ENCODE assay signal across 9 cellular contexts in the genomic region with DNA sequence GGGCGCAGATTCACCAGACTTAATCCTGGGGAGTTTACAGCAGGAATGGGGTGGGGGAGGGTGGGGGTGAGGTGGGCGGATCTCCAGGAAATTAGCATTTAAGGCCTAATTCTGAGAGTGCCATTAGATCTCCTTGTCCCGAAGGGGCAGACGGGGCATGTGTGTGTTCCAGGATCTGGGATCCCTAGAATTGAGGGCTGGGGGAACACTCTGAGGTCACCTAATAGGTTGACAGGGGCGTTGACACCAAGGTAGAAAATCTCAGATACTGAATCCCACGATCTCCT. TPM values are rescaled to one million over a fixed set of nuclear protein-coding genes. Genes with fewer than 3 reads are reported as not detected.
DNase-seq lines count a peak whose midpoint lies in the region; ATAC-seq, FAIRE-seq and TF ChIP-seq lines count a peak whose summit lies in the region.
"Had no signal": no experiment of that assay in that cellular context is flagged by ENCODE, and none has a peak within 500 bp of the region (broad histone marks: within the 10 kb centered on the region; RNA-seq: fewer than 3 reads in every experiment).

No MANE protein-coding gene starts in this region.

- H3K27me3 ChIP-seq in liver (ENCODE audit: control insufficient read depth in 4 of 4, insufficient read depth in 4 of 4, low read length in 3 of 4) (no peaks in the 10 kb centered on the region), HepG2 (ENCODE audit: control insufficient read depth in 1 of 2, insufficient read depth in 2 of 2, low read length in 2 of 2) (no peaks in the 10 kb centered on the region), muscle layer of colon (ENCODE audit: control insufficient read depth in 1 of 2, insufficient read depth in 2 of 2, low read length in 2 of 2) (no peaks in the 10 kb centered on the region), uterus (no peaks in the 10 kb centered on the region)

- peaks cover 2% of the 10 kb centered on the region for H3K27me3 Mint-ChIP-seq in central memory CD8-positive, alpha-beta T cell

- H3K27ac ChIP-seq in liver (ENCODE audit: low read depth in 1 of 2, low read length in 2 of 2) (peak overlapping the region; percentile 42 to 83), HepG2 (ENCODE audit: extremely low read length, insufficient read depth, low read length) (no peak overlapping the region), muscle layer of colon (ENCODE audit: low read depth, low read length) (peak overlapping the region; percentile 72), uterus (peak overlapping the region; percentile 85 to 86)

- no peaks in the 10 kb centered on the region for H3K9me3 ChIP-seq in liver (ENCODE audit: control insufficient read depth in 4 of 4, low read length in 3 of 4)
- no peaks in the 10 kb centered on the region for H3K9me3 ChIP-seq in HepG2 (ENCODE audit: low read length)
- no peaks in the 10 kb centered on the region for H3K9me3 ChIP-seq in muscle layer of colon (ENCODE audit: low read length)
- H3K9me3 ChIP-seq in uterus = no peaks in the 10 kb centered on the region

- no peaks in the 10 kb centered on the region for H3K9me3 Mint-ChIP-seq in central memory CD8-positive, alpha-beta T cell

- TF ChIP-seq EP300 in HepG2 (IDR thresholded peaks at IDR 0.05; ENCODE audit: low read depth in 2 of 2, low read length in 2 of 2) (no peak), HepG2 (CRISPR knock-in tag; IDR thresholded peaks at IDR 0.05; ENCODE audit: borderline replicate concordance) (no peak)

- 65% methylated on average over 6 of the region's 6 CpGs for WGBS in liver
- WGBS in HepG2 (ENCODE audit: low lambda C conversion rate) = 97% methylated on average over 5 of the region's 6 CpGs

- no peaks in the 10 kb centered on the region for H4K20me1 ChIP-seq in HepG2 (ENCODE audit: insufficient read depth, low read length)

- POLR2A ChIA-PET in HepG2 (lab: Yijun Ruan, JAX) = interaction anchor here (0.7 to 2.4 kb wide), 6 partner anchors 9 to 53 kb away, joined by 4 to 13 read pairs (median 6); a partner anchor contains a TSS

- intact Hi-C loops in HepG2 (cut with micrococcal nuclease; ENCODE audit: unreplicated experiment) = no loop called here
- intact Hi-C loops in uterus (cut with DNase I; ENCODE audit: low total_unique reads) = no loop called here

- peak overlapping the region in 1 of 3 donors; percentile 34 for H3K4me3 ChIP-seq in liver (ENCODE audit: low read depth in 1 of 3, low read length in 3 of 3)
- H3K4me3 ChIP-seq in HepG2 (replicated peaks in 1 of 3; ENCODE audit: insufficient read depth in 1 of 3, low read depth in 2 of 3, low read length in 3 of 3) = no peak overlapping the region
- H3K4me3 ChIP-seq in muscle layer of colon (ENCODE audit: low read depth in 1 of 2, low read length in 2 of 2) = peak overlapping the region; percentile 32 to 61
- peak overlapping the region; percentile 31 to 37 for H3K4me3 ChIP-seq in uterus

- H3K9ac ChIP-seq in liver (ENCODE audit: low read depth in 1 of 2, low read length in 2 of 2) (peak overlapping the region in 1 of 2 donors; percentile 63), HepG2 (ENCODE audit: insufficient read depth, low read depth, low read length) (no peak overlapping the region), muscle layer of colon (ENCODE audit: low read length) (no peak overlapping the region)

- H3K36me3 ChIP-seq in liver (ENCODE audit: control insufficient read depth in 4 of 4, insufficient read depth in 3 of 4, low read depth in 1 of 4, low read length in 3 of 4) (no peaks in the 10 kb centered on the region), HepG2 (replicated peaks in 1 of 2; ENCODE audit: control insufficient read depth in 1 of 2, insufficient read depth in 2 of 2, low read length in 2 of 2) (no peaks in the 10 kb centered on the region), muscle layer of colon (ENCODE audit: insufficient read depth, low read length) (no peaks in the 10 kb centered on the region), uterus (no peaks in the 10 kb centered on the region)

- H2AFZ ChIP-seq in HepG2 (ENCODE audit: low read length) = no peak overlapping the region

- H3K79me2 ChIP-seq in HepG2 (ENCODE audit: insufficient read depth, low read length) = no peaks in the 10 kb centered on the region

- DNase-seq in HepG2 (ENCODE audit: low spot score) (no peak), uterus (no peak), NCI-H510A treated with DMSO at 0.1 percent for 48 hours (lab: John Stamatoyannopoulos, UW) (no peak), HT-29 (ENCODE audit: low spot score) (no peak)
- no peak for DNase-seq in central memory CD8-positive, alpha-beta T cell (ENCODE audit: low spot score in 2 of 2)
- DNase-seq: GF-D8 had no signal

- H3K36me3 Mint-ChIP-seq in central memory CD8-positive, alpha-beta T cell (ENCODE audit: insufficient read depth) = no peaks in the 10 kb centered on the region

- in situ Hi-C loops in HepG2 (cut with HindIII; ENCODE audit: extremely low pct_ligation_motif_present, low pct_unique_long_range_greater_than_20kb) = no loop called here

- H3K27ac Mint-ChIP-seq in central memory CD8-positive, alpha-beta T cell (ENCODE audit: low read depth) = no peak overlapping the region

- ATAC-seq in HepG2 (no peak), HG03025 (IDR thresholded peaks at IDR 0.05; ENCODE audit: low FRiP score, unreplicated experiment) (no peak)
- ATAC-seq in central memory CD8-positive, alpha-beta T cell (replicated peaks; ENCODE audit: extremely low read depth, poor library complexity, severe bottlenecking) = no peak

- no peak for TF ChIP-seq RAD21 in liver (IDR thresholded peaks at IDR 0.05)
- no peak for TF ChIP-seq RAD21 in HepG2 (CRISPR knock-in tag; IDR thresholded peaks at IDR 0.05)

- TF ChIP-seq CTCF in liver (IDR thresholded peaks at IDR 0.05; ENCODE audit: low read depth, low read length, missing input control) (no peak), HepG2 (CRISPR knock-in tag; IDR thresholded peaks at IDR 0.05) (no peak), uterus (IDR thresholded peaks at IDR 0.05) (no peak)

- H3K4me1 Mint-ChIP-seq in central memory CD8-positive, alpha-beta T cell = peaks cover 5% of the 10 kb centered on the region

- TF ChIP-seq POLR2A in HepG2 (IDR thresholded peaks at IDR 0.05; ENCODE audit: insufficient read depth in 1 of 2, low read depth in 2 of 2, low read length in 2 of 2) = no peak
- no peak for TF ChIP-seq POLR2A in uterus (IDR thresholded peaks at IDR 0.05)

- peaks cover 17 to 42% (median 27%) of the 10 kb centered on the region in 4 donors for H3K4me1 ChIP-seq in liver (ENCODE audit: control insufficient read depth in 4 of 4, insufficient read depth in 4 of 4, low read length in 3 of 4)
- H3K4me1 ChIP-seq in HepG2 (ENCODE audit: insufficient read depth, low read length) = peaks cover 58% of the 10 kb centered on the region
- H3K4me1 ChIP-seq in muscle layer of colon (ENCODE audit: insufficient read depth, low read length) = peaks cover 5% of the 10 kb centered on the region
- peaks cover 0 to 6% of the 10 kb centered on the region in 2 donors for H3K4me1 ChIP-seq in uterus

- FAIRE-seq in HepG2 (lab: Jason Lieb, UNC) = no peak

- H3K4me2 ChIP-seq in HepG2 (ENCODE audit: low read depth, low read length) = no peak overlapping the region; the same call in 1 of the 2 replicates

- CTCF ChIA-PET in HepG2 (lab: Yijun Ruan, JAX; ENCODE audit: low intra/inter-chr PET ratio, low total read pairs) = interaction anchor here (1.7 kb wide), 1 partner anchor 16 kb away, joined by 3 read pairs; a partner anchor contains a TSS

- no TSS peak for BruUV-seq in HepG2 (replicated peaks; lab: Mats Ljungman, UMichigan)

- peak overlapping the region; percentile 73 for H3K4me3 Mint-ChIP-seq in central memory CD8-positive, alpha-beta T cell

RNA-seq across cellular contexts. Expression of a gene that starts 9.4 kb away (rescaled TPM):
- total RNA-seq in liver (10 to 100 TPM; 48.6 to 53.0 TPM), HepG2 (2016; rRNA removed; fragmentation: Illumina TruSeq; extraction: Trizol) (43.7 and 69.6 TPM in 2 replicates), uterus (100 to 1,000 TPM in 3 of 4 donors, 10 to 100 TPM in 1; 73.5 to 374 (median 163) TPM)
- polyA plus RNA-seq in liver (10 to 100 TPM; 14.4 to 51.3 TPM), HepG2 (2011; rRNA removed) (61.4 and 68.6 TPM in 2 replicates)
- 115 and 125 TPM in 2 replicates for total RNA-seq in HepG2 (2016; cell fraction: cytosol; rRNA removed; fragmentation: Illumina TruSeq; extraction: Trizol; ENCODE audit: low read depth)
- total RNA-seq in HepG2 (2016; cell fraction: insoluble cytoplasmic fraction; rRNA removed; fragmentation: Illumina TruSeq; extraction: Trizol) = 33.6 and 74.6 TPM in 2 replicates
- 93.1 and 103 TPM in 2 replicates for total RNA-seq in HepG2 (2016; cell fraction: membrane; rRNA removed; fragmentation: Illumina TruSeq; extraction: Trizol)
- 48.0 and 55.0 TPM in 2 replicates for total RNA-seq in HepG2 (2016; cell fraction: nucleus; rRNA removed; fragmentation: Illumina TruSeq; extraction: Trizol)
- polyA plus RNA-seq in HepG2 (2011; cell fraction: cytosol; rRNA removed) = 64.7 and 70.1 TPM in 2 replicates
- 67.4 and 70.1 TPM in 2 replicates for polyA plus RNA-seq in HepG2 (2011; cell fraction: nucleus; rRNA removed)
- polyA plus RNA-seq in HepG2 (2012) = 41.3 and 63.8 TPM in 2 replicates
- polyA plus RNA-seq in HepG2 (2016; cell fraction: cytosol; fragmentation: Illumina TruSeq; extraction: Trizol; ENCODE audit: low read depth) = 21.4 and 23.9 TPM in 2 replicates
- polyA plus RNA-seq in HepG2 (2016; cell fraction: insoluble cytoplasmic fraction; fragmentation: Illumina TruSeq; extraction: Trizol; ENCODE audit: low read depth) = 33.0 and 43.1 TPM in 2 replicates
- 52.7 and 65.5 TPM in 2 replicates for polyA plus RNA-seq in HepG2 (2016; cell fraction: membrane; fragmentation: Illumina TruSeq; extraction: Trizol; ENCODE audit: low read depth)
- polyA plus RNA-seq in HepG2 (2016; cell fraction: nucleus; fragmentation: Illumina TruSeq; extraction: Trizol; ENCODE audit: insufficient read depth, low read depth) = 79.2 and 79.8 TPM in 2 replicates
- polyA minus RNA-seq in HepG2 (2011; rRNA and poly(A)+ RNA removed; ENCODE audit: low replicate concordance) = 43.5 and 157 TPM in 2 replicates
- 51.4 and 51.7 TPM in 2 replicates for polyA minus RNA-seq in HepG2 (2011; cell fraction: cytosol; rRNA and poly(A)+ RNA removed)
- 43.1 and 44.5 TPM in 2 replicates for polyA minus RNA-seq in HepG2 (2011; cell fraction: nucleus; rRNA and poly(A)+ RNA removed)
- total RNA-seq in HT-29 (2014; rRNA removed; shearing (Covaris generic)) = 230 and 236 TPM in 2 replicates

RNA-seq across cellular contexts. Expression of a gene that starts 15.8 kb away (rescaled TPM):
- total RNA-seq in liver (10 to 100 TPM; 10.5 to 17.2 TPM), HepG2 (2016; rRNA removed; fragmentation: Illumina TruSeq; extraction: Trizol) (5.4 and 16.6 TPM in 2 replicates), uterus (10 to 100 TPM in 3 of 4 donors, 1 to 10 TPM in 1; 9.0 to 36.9 (median 25.9) TPM)
- polyA plus RNA-seq in liver (1 to 10 TPM; 1.8 to 8.4 TPM), HepG2 (2011; rRNA removed) (8.7 and 13.9 TPM in 2 replicates)
- 4.7 and 5.6 TPM in 2 replicates for total RNA-seq in HepG2 (2016; cell fraction: cytosol; rRNA removed; fragmentation: Illumina TruSeq; extraction: Trizol; ENCODE audit: low read depth)
- total RNA-seq in HepG2 (2016; cell fraction: insoluble cytoplasmic fraction; rRNA removed; fragmentation: Illumina TruSeq; extraction: Trizol) = 5.6 and 18.2 TPM in 2 replicates
- total RNA-seq in HepG2 (2016; cell fraction: membrane; rRNA removed; fragmentation: Illumina TruSeq; extraction: Trizol) = 7.9 and 9.1 TPM in 2 replicates
- total RNA-seq in HepG2 (2016; cell fraction: nucleus; rRNA removed; fragmentation: Illumina TruSeq; extraction: Trizol) = 14.7 and 18.3 TPM in 2 replicates
- polyA plus RNA-seq in HepG2 (2011; cell fraction: cytosol; rRNA removed) = 6.6 and 7.9 TPM in 2 replicates
- 25.6 and 27.8 TPM in 2 replicates for polyA plus RNA-seq in HepG2 (2011; cell fraction: nucleus; rRNA removed)
- polyA plus RNA-seq in HepG2 (2012) = 6.2 and 8.0 TPM in 2 replicates
- 1.6 and 2.0 TPM in 2 replicates for polyA plus RNA-seq in HepG2 (2016; cell fraction: cytosol; fragmentation: Illumina TruSeq; extraction: Trizol; ENCODE audit: low read depth)
- 4.7 and 6.3 TPM in 2 replicates for polyA plus RNA-seq in HepG2 (2016; cell fraction: insoluble cytoplasmic fraction; fragmentation: Illumina TruSeq; extraction: Trizol; ENCODE audit: low read depth)
- 4.0 and 4.6 TPM in 2 replicates for polyA plus RNA-seq in HepG2 (2016; cell fraction: membrane; fragmentation: Illumina TruSeq; extraction: Trizol; ENCODE audit: low read depth)
- 31.8 and 35.4 TPM in 2 replicates for polyA plus RNA-seq in HepG2 (2016; cell fraction: nucleus; fragmentation: Illumina TruSeq; extraction: Trizol; ENCODE audit: insufficient read depth, low read depth)
- polyA minus RNA-seq in HepG2 (2011; rRNA and poly(A)+ RNA removed; ENCODE audit: low replicate concordance) = 12.3 and 25.2 TPM in 2 replicates
- 3.1 and 5.7 TPM in 2 replicates for polyA minus RNA-seq in HepG2 (2011; cell fraction: cytosol; rRNA and poly(A)+ RNA removed)
- polyA minus RNA-seq in HepG2 (2011; cell fraction: nucleus; rRNA and poly(A)+ RNA removed) = 4.0 and 6.5 TPM in 2 replicates
- 68.7 and 85.6 TPM in 2 replicates for total RNA-seq in HT-29 (2014; rRNA removed; shearing (Covaris generic))

RNA-seq across cellular contexts. Expression of a gene that starts 30.4 kb away (rescaled TPM):
- total RNA-seq in liver (10 to 100 TPM; 14.6 to 18.6 TPM), HepG2 (2016; rRNA removed; fragmentation: Illumina TruSeq; extraction: Trizol) (0.38 TPM in 1 of 2 replicates, not detected in the other), uterus (100 to 1,000 TPM in 1 of 4 donors, 10 to 100 TPM in 3; 26.2 to 105 (median 61.6) TPM)
- polyA plus RNA-seq in liver (10 to 100 TPM; 17.7 to 30.7 TPM), HepG2 (2011; rRNA removed) (0.30 and 0.34 TPM in 2 replicates)
- total RNA-seq in HepG2 (2016; cell fraction: cytosol; rRNA removed; fragmentation: Illumina TruSeq; extraction: Trizol; ENCODE audit: low read depth) = 0.61 and 0.71 TPM in 2 replicates
- 0.22 and 0.35 TPM in 2 replicates for total RNA-seq in HepG2 (2016; cell fraction: insoluble cytoplasmic fraction; rRNA removed; fragmentation: Illumina TruSeq; extraction: Trizol)
- 0.15 and 0.41 TPM in 2 replicates for total RNA-seq in HepG2 (2016; cell fraction: membrane; rRNA removed; fragmentation: Illumina TruSeq; extraction: Trizol)
- total RNA-seq in HepG2 (2016; cell fraction: nucleus; rRNA removed; fragmentation: Illumina TruSeq; extraction: Trizol) = 0.41 and 0.65 TPM in 2 replicates
- 0.13 and 0.21 TPM in 2 replicates for polyA plus RNA-seq in HepG2 (2011; cell fraction: cytosol; rRNA removed)
- polyA plus RNA-seq in HepG2 (2011; cell fraction: nucleus; rRNA removed) = 0.99 and 1.1 TPM in 2 replicates
- 0.24 and 0.55 TPM in 2 replicates for polyA plus RNA-seq in HepG2 (2012)
- 0.20 and 0.31 TPM in 2 replicates for polyA plus RNA-seq in HepG2 (2016; cell fraction: cytosol; fragmentation: Illumina TruSeq; extraction: Trizol; ENCODE audit: low read depth)
- polyA plus RNA-seq in HepG2 (2016; cell fraction: insoluble cytoplasmic fraction; fragmentation: Illumina TruSeq; extraction: Trizol; ENCODE audit: low read depth) = 0.19 and 0.32 TPM in 2 replicates
- polyA plus RNA-seq in HepG2 (2016; cell fraction: membrane; fragmentation: Illumina TruSeq; extraction: Trizol; ENCODE audit: low read depth) = 0.09 and 0.10 TPM in 2 replicates
- polyA plus RNA-seq in HepG2 (2016; cell fraction: nucleus; fragmentation: Illumina TruSeq; extraction: Trizol; ENCODE audit: insufficient read depth, low read depth) = 1.4 and 2.7 TPM in 2 replicates
- polyA minus RNA-seq in HepG2 (2011; rRNA and poly(A)+ RNA removed; ENCODE audit: low replicate concordance) = 0.32 and 43.8 TPM in 2 replicates
- 0.53 and 0.69 TPM in 2 replicates for polyA minus RNA-seq in HepG2 (2011; cell fraction: cytosol; rRNA and poly(A)+ RNA removed)
- 0.62 and 0.90 TPM in 2 replicates for polyA minus RNA-seq in HepG2 (2011; cell fraction: nucleus; rRNA and poly(A)+ RNA removed)
- 20.0 and 23.5 TPM in 2 replicates for total RNA-seq in HT-29 (2014; rRNA removed; shearing (Covaris generic))

RNA-seq across cellular contexts. Expression of a gene that starts 38.1 kb away (rescaled TPM):
- 10 to 100 TPM; 28.6 to 45.0 TPM for total RNA-seq in liver
- polyA plus RNA-seq in liver = 10 to 100 TPM; 27.2 to 32.1 TPM
- total RNA-seq in HepG2 (2016; rRNA removed; fragmentation: Illumina TruSeq; extraction: Trizol) = 79.1 and 106 TPM in 2 replicates
- 11.8 and 17.5 TPM in 2 replicates for total RNA-seq in HepG2 (2016; cell fraction: cytosol; rRNA removed; fragmentation: Illumina TruSeq; extraction: Trizol; ENCODE audit: low read depth)
- 56.7 and 113 TPM in 2 replicates for total RNA-seq in HepG2 (2016; cell fraction: insoluble cytoplasmic fraction; rRNA removed; fragmentation: Illumina TruSeq; extraction: Trizol)
- total RNA-seq in HepG2 (2016; cell fraction: membrane; rRNA removed; fragmentation: Illumina TruSeq; extraction: Trizol) = 21.7 and 29.6 TPM in 2 replicates
- 78.9 and 79.0 TPM in 2 replicates for total RNA-seq in HepG2 (2016; cell fraction: nucleus; rRNA removed; fragmentation: Illumina TruSeq; extraction: Trizol)
- 26.2 and 30.4 TPM in 2 replicates for polyA plus RNA-seq in HepG2 (2011; rRNA removed)
- polyA plus RNA-seq in HepG2 (2011; cell fraction: cytosol; rRNA removed) = 9.4 and 12.5 TPM in 2 replicates
- polyA plus RNA-seq in HepG2 (2011; cell fraction: nucleus; rRNA removed) = 220 and 271 TPM in 2 replicates
- 52.9 and 58.7 TPM in 2 replicates for polyA plus RNA-seq in HepG2 (2012)
- 12.1 and 13.2 TPM in 2 replicates for polyA plus RNA-seq in HepG2 (2016; cell fraction: cytosol; fragmentation: Illumina TruSeq; extraction: Trizol; ENCODE audit: low read depth)
- 72.8 and 96.9 TPM in 2 replicates for polyA plus RNA-seq in HepG2 (2016; cell fraction: insoluble cytoplasmic fraction; fragmentation: Illumina TruSeq; extraction: Trizol; ENCODE audit: low read depth)
- 17.7 and 23.3 TPM in 2 replicates for polyA plus RNA-seq in HepG2 (2016; cell fraction: membrane; fragmentation: Illumina TruSeq; extraction: Trizol; ENCODE audit: low read depth)
- 226 and 281 TPM in 2 replicates for polyA plus RNA-seq in HepG2 (2016; cell fraction: nucleus; fragmentation: Illumina TruSeq; extraction: Trizol; ENCODE audit: insufficient read depth, low read depth)
- polyA minus RNA-seq in HepG2 (2011; rRNA and poly(A)+ RNA removed; ENCODE audit: low replicate concordance) = 23.1 and 63.7 TPM in 2 replicates
- polyA minus RNA-seq in HepG2 (2011; cell fraction: cytosol; rRNA and poly(A)+ RNA removed) = 17.7 and 23.7 TPM in 2 replicates
- polyA minus RNA-seq in HepG2 (2011; cell fraction: nucleus; rRNA and poly(A)+ RNA removed) = 55.4 and 59.5 TPM in 2 replicates
- 100 to 1,000 TPM in 1 of 4 donors, 10 to 100 TPM in 3; 17.1 to 185 (median 41.1) TPM for total RNA-seq in uterus
- total RNA-seq in HT-29 (2014; rRNA removed; shearing (Covaris generic)) = 211 and 222 TPM in 2 replicates

RNA-seq across cellular contexts. Expression of a gene that starts 52.8 kb away (rescaled TPM):
- total RNA-seq in liver = 1 to 10 TPM; 3.1 to 4.9 TPM
- polyA plus RNA-seq in liver = 1 to 10 TPM; 2.3 to 3.4 TPM
- total RNA-seq in HepG2 (2016; rRNA removed; fragmentation: Illumina TruSeq; extraction: Trizol) = 2.8 and 3.3 TPM in 2 replicates
- total RNA-seq in HepG2 (2016; cell fraction: cytosol; rRNA removed; fragmentation: Illumina TruSeq; extraction: Trizol; ENCODE audit: low read depth) = 1.7 and 2.1 TPM in 2 replicates
- 2.5 and 3.0 TPM in 2 replicates for total RNA-seq in HepG2 (2016; cell fraction: insoluble cytoplasmic fraction; rRNA removed; fragmentation: Illumina TruSeq; extraction: Trizol)
- total RNA-seq in HepG2 (2016; cell fraction: membrane; rRNA removed; fragmentation: Illumina TruSeq; extraction: Trizol) = 1.7 and 2.0 TPM in 2 replicates
- 2.3 TPM in 2 replicates for total RNA-seq in HepG2 (2016; cell fraction: nucleus; rRNA removed; fragmentation: Illumina TruSeq; extraction: Trizol)
- 0.65 and 1.3 TPM in 2 replicates for polyA plus RNA-seq in HepG2 (2011; rRNA removed)
- 0.65 and 1.2 TPM in 2 replicates for polyA plus RNA-seq in HepG2 (2011; cell fraction: cytosol; rRNA removed)
- polyA plus RNA-seq in HepG2 (2011; cell fraction: nucleus; rRNA removed) = 2.0 and 2.5 TPM in 2 replicates
- 0.96 and 1.6 TPM in 2 replicates for polyA plus RNA-seq in HepG2 (2012)
- polyA plus RNA-seq in HepG2 (2016; cell fraction: cytosol; fragmentation: Illumina TruSeq; extraction: Trizol; ENCODE audit: low read depth) = 0.41 and 0.42 TPM in 2 replicates
- polyA plus RNA-seq in HepG2 (2016; cell fraction: insoluble cytoplasmic fraction; fragmentation: Illumina TruSeq; extraction: Trizol; ENCODE audit: low read depth) = 1.9 and 2.3 TPM in 2 replicates
- polyA plus RNA-seq in HepG2 (2016; cell fraction: membrane; fragmentation: Illumina TruSeq; extraction: Trizol; ENCODE audit: low read depth) = 0.65 and 0.74 TPM in 2 replicates
- polyA plus RNA-seq in HepG2 (2016; cell fraction: nucleus; fragmentation: Illumina TruSeq; extraction: Trizol; ENCODE audit: insufficient read depth, low read depth) = 1.0 and 1.5 TPM in 2 replicates
- 5.4 and 9.8 TPM in 2 replicates for polyA minus RNA-seq in HepG2 (2011; rRNA and poly(A)+ RNA removed; ENCODE audit: low replicate concordance)
- polyA minus RNA-seq in HepG2 (2011; cell fraction: cytosol; rRNA and poly(A)+ RNA removed) = 0.89 and 1.7 TPM in 2 replicates
- 6.2 and 7.6 TPM in 2 replicates for polyA minus RNA-seq in HepG2 (2011; cell fraction: nucleus; rRNA and poly(A)+ RNA removed)
- 1 to 10 TPM in 3 of 4 donors, not detected in 1; 4.8 to 9.7 (median 5.0) TPM for total RNA-seq in uterus
- 30.4 and 31.0 TPM in 2 replicates for total RNA-seq in HT-29 (2014; rRNA removed; shearing (Covaris generic))

Comparison
In these comparisons a context has a peak if more than half of its experiments do, and no peak if none do; other contexts are left out.
1. RNA of a gene that starts 30.4 kb away (total RNA-seq): 26.2 to 105 TPM in uterus, 20.0 to 23.5 TPM in HT-29 and 14.6 to 18.6 TPM in liver; 0.15 to 0.71 TPM in HepG2; every median in the first group is over 4 times any median in the second.
2. H3K4me3 ChIP-seq: peak in muscle layer of colon (2 of 2) and uterus (2 of 2); none in HepG2 (0 of 3).